In the genomic region with DNA sequence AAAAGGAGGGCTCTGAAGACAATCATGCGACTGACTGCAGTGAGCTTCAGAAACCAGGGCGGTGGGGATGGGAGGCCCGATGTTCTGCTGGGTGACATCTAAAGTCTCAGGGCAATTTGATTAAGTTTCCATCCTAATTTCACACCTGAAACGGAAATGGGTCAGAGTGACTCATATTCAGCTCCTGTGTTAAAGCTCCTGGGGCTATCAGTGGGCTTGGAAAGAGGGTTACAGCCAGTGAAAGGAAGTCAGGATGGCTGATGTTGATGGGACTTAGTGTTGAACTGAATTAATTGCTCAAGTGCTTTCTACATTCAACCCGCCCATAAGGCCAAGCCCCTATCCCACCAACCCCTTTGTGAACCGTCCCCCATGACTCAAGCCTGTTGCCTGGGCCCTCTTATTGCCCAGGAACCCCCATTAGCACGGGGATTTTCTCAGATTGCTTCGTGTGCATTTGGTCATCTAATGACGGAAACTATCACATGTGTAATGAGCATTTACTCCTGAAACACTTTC, we compare ENCODE assay signal across 10 cellular contexts. TPM values are rescaled to one million over a fixed set of nuclear protein-coding genes. Genes with fewer than 3 reads are reported as not detected.
DNase-seq lines count a peak whose midpoint lies in the region; ATAC-seq lines count a peak whose summit lies in the region.
"Had no signal": no experiment of that assay in that cellular context is flagged by ENCODE, and none has a peak within 500 bp of the region (broad histone marks: within the 10 kb centered on the region; RNA-seq: fewer than 3 reads in every experiment).

No MANE protein-coding gene starts in this region.

- H3K27me3 ChIP-seq in H7 (ENCODE audit: control insufficient read depth, insufficient read depth, low read length), result no peaks in the 10 kb centered on the region

- ATAC-seq in GM19463 (IDR thresholded peaks at IDR 0.05; ENCODE audit: unreplicated experiment) (peak; percentile 73), HG03378 (IDR thresholded peaks at IDR 0.05; ENCODE audit: unreplicated experiment) (peak; percentile 82)

- H3K4me1 Mint-ChIP-seq in activated naive CD8-positive, alpha-beta T cell treated with anti-CD3 and anti-CD28 coated beads for 36 hours, result peaks cover 31% of the 10 kb centered on the region

- H3K36me3 ChIP-seq in H7 (replicated peaks; ENCODE audit: control insufficient read depth, insufficient read depth, low read length), result no peaks in the 10 kb centered on the region

- H3K27ac Mint-ChIP-seq in activated naive CD8-positive, alpha-beta T cell treated with anti-CD3 and anti-CD28 coated beads for 36 hours, result peak overlapping the region; percentile 86
- H3K27ac Mint-ChIP-seq: CD4-positive, CD25-positive, alpha-beta regulatory T cell; stimulated activated naive B cell treated with anti-CD40 and anti-IgM and Interleukin-4, amounts not matched to agents 10 μg/mL and 1 μg/mL and 100 μg/mL, for 72 hours had no signal

- H3K36me3 Mint-ChIP-seq in activated naive CD8-positive, alpha-beta T cell treated with anti-CD3 and anti-CD28 coated beads for 36 hours, result peaks cover 22% of the 10 kb centered on the region
- H3K36me3 Mint-ChIP-seq: CD4-positive, CD25-positive, alpha-beta regulatory T cell had no signal

- no peak overlapping the region for H3K4me3 ChIP-seq in H7 (ENCODE audit: insufficient read depth, low read depth, low read length)

- H3K27me3 Mint-ChIP-seq in activated naive CD8-positive, alpha-beta T cell treated with anti-CD3 and anti-CD28 coated beads for 36 hours, result no peaks in the 10 kb centered on the region
- H3K27me3 Mint-ChIP-seq: stimulated activated naive B cell treated with anti-CD40 and anti-IgM and Interleukin-4, amounts not matched to agents 10 μg/mL and 1 μg/mL and 100 μg/mL, for 72 hours had no signal

- H3K9me3 Mint-ChIP-seq in activated naive CD8-positive, alpha-beta T cell treated with anti-CD3 and anti-CD28 coated beads for 36 hours, result peaks cover 2% of the 10 kb centered on the region

- peak overlapping the region; percentile 14 for H3K4me3 Mint-ChIP-seq in activated naive CD8-positive, alpha-beta T cell treated with anti-CD3 and anti-CD28 coated beads for 36 hours
- H3K4me3 Mint-ChIP-seq: CD4-positive, CD25-positive, alpha-beta regulatory T cell; stimulated activated naive B cell treated with anti-CD40 and anti-IgM and Interleukin-4, amounts not matched to agents 10 μg/mL and 1 μg/mL and 100 μg/mL, for 72 hours had no signal

- DNase-seq in Daoy (ENCODE audit: low read depth), result peak; percentile 35
- peak; percentile 71 for DNase-seq in activated naive CD8-positive, alpha-beta T cell treated with anti-CD3 and anti-CD28 coated beads for 36 hours
- DNase-seq in hepatic stellate cell (ENCODE audit: low spot score), result no peak
- DNase-seq in SK-N-DZ (ENCODE audit: low spot score), result no peak
- DNase-seq in superior temporal gyrus (ENCODE audit: extremely low spot score), result no peak
- no peak for DNase-seq in H7
- DNase-seq: stimulated activated naive B cell treated with anti-CD40 and anti-IgM and Interleukin-4, amounts not matched to agents 10 μg/mL and 1 μg/mL and 100 μg/mL, for 72 hours had no signal

RNA-seq across cellular contexts. Expression of a gene that starts 47.1 kb away (rescaled TPM):
- 55.1 and 56.2 TPM in 2 replicates for total RNA-seq in Daoy (2014; rRNA removed; shearing (Covaris generic))
- 10 to 100 TPM; 20.2 to 20.6 TPM for total RNA-seq in activated naive CD8-positive, alpha-beta T cell treated with anti-CD3 and anti-CD28 coated beads for 36 hours
- 33.5 and 42.3 TPM in 2 replicates for polyA plus RNA-seq in SK-N-DZ (2014; cell fraction: cytosol; rRNA removed)
- 26.8 and 32.1 TPM in 2 replicates for polyA plus RNA-seq in SK-N-DZ (2014; cell fraction: nucleus; rRNA removed)
- 35.2 and 42.1 TPM in 2 replicates for total RNA-seq in H7 (2014; rRNA removed; shearing (Covaris generic))

Comparison
In these comparisons a context has a peak if more than half of its experiments do, and no peak if none do; other contexts are left out.
1. DNase-seq: peak in Daoy (single experiment) and activated naive CD8-positive, alpha-beta T cell treated with anti-CD3 and anti-CD28 coated beads for 36 hours (single experiment); none in hepatic stellate cell (single experiment), SK-N-DZ (single experiment), superior temporal gyrus (single experiment) and H7 (single experiment).